8 cellular contexts compared by ENCODE assay signal in genomic region chr4:153684182-153685073, GRCh38. TPM values are rescaled to one million over a fixed set of nuclear protein-coding genes. Genes with fewer than 3 reads are reported as not detected.
DNase-seq lines count a peak whose midpoint lies in the region; ATAC-seq and TF ChIP-seq lines count a peak whose summit lies in the region.

TSS of gene TLR2 (plus strand) at chr4:153684280. CDS start at chr4:153702908, 18,628 bp downstream.

- H3K4me3 ChIP-seq in esophagus squamous epithelium = peak within 1 kb of the TSS; percentile 49 to 83 (median 66)
- no peak within 1 kb of the TSS for H3K4me3 ChIP-seq in SJCRH30

- peak within 1 kb of the TSS in 1 of 2 donors; percentile 7 for H3K27ac Mint-ChIP-seq in natural killer cell

- TF ChIP-seq POLR2A in esophagus squamous epithelium (IDR thresholded peaks at IDR 0.05) = peak in 1 of 4 donors; percentile 60

- H3K36me3 ChIP-seq in esophagus squamous epithelium = peaks cover 0 to 18% (median 0%) of the 10 kb centered on the region in 3 donors
- H3K36me3 ChIP-seq in SJCRH30 = no peaks in the 10 kb centered on the region

- WGBS in esophagus squamous epithelium, 2 donors = 6% methylated on average over 8 of the region's 79 CpGs; no CpG with 5 or more reads in 1 of the 2 donors

- peak; percentile 94 for ATAC-seq in GM21825 (IDR thresholded peaks at IDR 0.05; ENCODE audit: unreplicated experiment)
- peak; percentile 93 to 95 (median 94) for ATAC-seq in natural killer cell

- DNase-seq in GM10248 (ENCODE audit: extremely low spot score) (peak; percentile 82), MV-4-11 (lab: John Stamatoyannopoulos, UW) (peak; percentile 68), activated T-cell treated with anti-CD3 and anti-CD28 coated beads for 24 hours (ENCODE audit: low read depth) (peak; percentile 48), esophagus squamous epithelium (lab: John Stamatoyannopoulos, UW) (peak; percentile 9), natural killer cell (peak; percentile 50), SJCRH30 (no peak)
- peak; percentile 32 to 63 (median 48) for DNase-seq in stimulated activated naive CD4-positive, alpha-beta T cell (lab: John Stamatoyannopoulos, UW)

- H3K27me3 Mint-ChIP-seq in natural killer cell (ENCODE audit: low read depth in 2 of 2) = peaks cover 22 to 26% of the 10 kb centered on the region in 2 donors

- POLR2A ChIA-PET in GM10248 (lab: Yijun Ruan, JAX) = no interaction called here

- CTCF ChIA-PET in GM10248 (lab: Yijun Ruan, JAX) = interaction anchor here (1.5 to 1.8 kb wide), 2 partner anchors 37 to 41 kb away, joined by 3 to 5 read pairs; no protein-coding TSS in a partner anchor

- H3K27me3 ChIP-seq in esophagus squamous epithelium = peaks cover 0 to 18% (median 0%) of the 10 kb centered on the region in 4 donors
- H3K27me3 ChIP-seq in SJCRH30 = no peaks in the 10 kb centered on the region

- peaks cover 7 to 21% (median 9%) of the 10 kb centered on the region in 3 donors for H3K4me1 ChIP-seq in esophagus squamous epithelium
- H3K4me1 ChIP-seq in SJCRH30 = no peaks in the 10 kb centered on the region

- TF ChIP-seq CTCF in GM10248 (IDR thresholded peaks at IDR 0.05; ENCODE audit: control extremely low read depth, extremely low read depth, low read depth, missing control alignments) (no peak), esophagus squamous epithelium (IDR thresholded peaks at IDR 0.05) (peak in 1 of 6 experiments; percentile 26), natural killer cell (IDR thresholded peaks at IDR 0.05) (no peak)

- peaks cover 8% of the 10 kb centered on the region for H3K36me3 Mint-ChIP-seq in natural killer cell

- peak within 1 kb of the TSS; percentile 82 for H3K4me3 Mint-ChIP-seq in natural killer cell

- intact Hi-C loops in esophagus squamous epithelium (cut with DNase I) (no loop called here), natural killer cell (cut with micrococcal nuclease) (no loop called here)

- peak within 1 kb of the TSS; percentile 42 to 67 (median 66) for H3K27ac ChIP-seq in esophagus squamous epithelium
- H3K27ac ChIP-seq in SJCRH30 = no peak within 1 kb of the TSS

- H3K9me3 ChIP-seq in esophagus squamous epithelium (peaks cover 0 to 18% (median 11%) of the 10 kb centered on the region in 3 donors), SJCRH30 (replicated peaks) (peaks cover 2% of the 10 kb centered on the region; the same call in 1 of the 2 replicates)

- peaks cover 12 to 19% of the 10 kb centered on the region in 2 donors for H3K4me1 Mint-ChIP-seq in natural killer cell

- no peaks in the 10 kb centered on the region for H3K9me3 Mint-ChIP-seq in natural killer cell

RNA-seq across cellular contexts. Expression of gene TLR2, which starts in this region (rescaled TPM):
- total RNA-seq in esophagus squamous epithelium = 10 to 100 TPM in 3 of 4 donors, 1 to 10 TPM in 1; 5.3 to 26.9 (median 17.3) TPM
- total RNA-seq in natural killer cell = 10 to 100 TPM in 1 of 3 donors, 1 to 10 TPM in 2; 2.7 to 20.4 (median 6.3) TPM
- not detected in 2 replicates for total RNA-seq in SJCRH30 (2014; rRNA removed; shearing (Covaris generic))

Comparison
In these comparisons a context has a peak if more than half of its experiments do, and no peak if none do; other contexts are left out.
1. DNase-seq: peak in GM10248 (single experiment), MV-4-11 (single experiment), activated T-cell treated with anti-CD3 and anti-CD28 coated beads for 24 hours (single experiment), esophagus squamous epithelium (single experiment), natural killer cell (single experiment) and stimulated activated naive CD4-positive, alpha-beta T cell (6 of 6); none in SJCRH30 (0 of 2).